ENCODE assay signal across 8 cellular contexts in the genomic region with DNA sequence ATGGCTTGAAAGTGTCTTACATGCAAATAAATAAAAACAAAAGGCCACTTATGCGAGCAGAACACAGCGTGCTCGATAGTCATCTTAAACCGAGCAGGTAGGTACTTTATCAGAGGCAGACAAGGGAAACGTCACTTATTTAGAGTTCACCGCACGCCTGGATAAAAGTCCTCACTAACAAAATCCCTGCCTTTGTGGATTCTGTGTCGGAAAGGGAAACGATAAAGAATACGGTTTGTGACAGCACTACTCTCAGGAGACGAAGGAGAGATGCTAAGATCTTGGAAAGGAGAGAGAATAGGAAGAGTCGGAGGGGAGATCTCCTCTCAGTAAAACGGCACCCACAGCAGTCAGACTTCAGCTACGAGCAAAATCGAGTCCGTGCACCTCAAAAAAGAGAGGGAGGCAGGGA. TPM values are rescaled to one million over a fixed set of nuclear protein-coding genes. Genes with fewer than 3 reads are reported as not detected.
DNase-seq lines count a peak whose midpoint lies in the region; TF ChIP-seq lines count a peak whose summit lies in the region.

No MANE protein-coding gene starts in this region.

- H3K27ac ChIP-seq in colonic mucosa: peak overlapping the region; percentile 66

- DNase-seq in DMS153 treated with DMSO at 0.1 percent for 48 hours (lab: John Stamatoyannopoulos, UW; ENCODE audit: unreplicated experiment): peak; percentile 20
- no peak for DNase-seq in DMS153 (lab: John Stamatoyannopoulos, UW)
- DNase-seq in HEK293T (ENCODE audit: extremely low spot score): no peak
- DNase-seq in NCI-H526 treated with DMSO at 0.1 percent for 48 hours (lab: John Stamatoyannopoulos, UW): peak; percentile 89
- no peak for DNase-seq in colonic mucosa
- peak; percentile 58 for DNase-seq in medulla oblongata (ENCODE audit: extremely low spot score)
- no peak for DNase-seq in type B pancreatic cell (ENCODE audit: extremely low spot score, unreplicated experiment)
- no peak for DNase-seq in AG08396 (ENCODE audit: low spot score)

- peak overlapping the region; percentile 87 for H3K4me3 ChIP-seq in colonic mucosa

- H3K27me3 ChIP-seq in colonic mucosa: no peaks in the 10 kb centered on the region

- no peaks in the 10 kb centered on the region for H3K36me3 ChIP-seq in colonic mucosa

- peaks cover 6% of the 10 kb centered on the region for H3K27me3 Mint-ChIP-seq in type B pancreatic cell

- intact Hi-C loops in colonic mucosa (cut with DNase I): loop anchor here (10.0 kb wide), 1 partner anchor 140 kb away; a partner anchor contains a TSS

- CTCF ChIA-PET in HEK293T (lab: Yijun Ruan, JAX): no interaction called here

- H3K4me3 Mint-ChIP-seq in type B pancreatic cell: peak overlapping the region; percentile 91

- POLR2A ChIA-PET in HEK293T (lab: Yijun Ruan, JAX): interaction anchor here (1.3 kb wide), 1 partner anchor 17 kb away, joined by 3 read pairs; no protein-coding TSS in a partner anchor

- no peak for TF ChIP-seq CTCF in colonic mucosa (IDR thresholded peaks at IDR 0.05)
- no peak for TF ChIP-seq CTCF in type B pancreatic cell (conservative IDR thresholded peaks at IDR 0.05)

- peaks cover 13% of the 10 kb centered on the region for H3K4me1 Mint-ChIP-seq in type B pancreatic cell (ENCODE audit: unreplicated experiment)

- peak overlapping the region; percentile 67 for H3K27ac Mint-ChIP-seq in type B pancreatic cell

- no peaks in the 10 kb centered on the region for H3K4me1 ChIP-seq in colonic mucosa

- peak overlapping the region; percentile 72 to 91 for H3K9ac ChIP-seq in colonic mucosa (ENCODE audit: low read depth in 2 of 2, low read length in 2 of 2)

- no peaks in the 10 kb centered on the region for H3K9me3 Mint-ChIP-seq in type B pancreatic cell

- peaks cover 8% of the 10 kb centered on the region for H3K36me3 Mint-ChIP-seq in type B pancreatic cell

- no peaks in the 10 kb centered on the region for H3K9me3 ChIP-seq in colonic mucosa

TF ChIP-seq in HEK293T, 16 proteins besides CTCF, POLR2A, EP300 and RAD21:
- TF ChIP-seq L3MBTL2 (conservative IDR thresholded peaks at IDR 0.05): 0 out of 2 replicates have a peak, but pooled peaks have one; percentile 9
- TF ChIP-seq LEF1 (IDR thresholded peaks at IDR 0.05; ENCODE audit: borderline replicate concordance): no peak

RNA-seq across cellular contexts. Expression of a gene that starts 0.6 kb away (rescaled TPM):
- total RNA-seq in colonic mucosa (1 to 10 TPM; 6.2 to 7.5 TPM), type B pancreatic cell (ENCODE audit: low replicate concordance) (11.3 and 30.7 TPM in 2 replicates)

RNA-seq across cellular contexts. Expression of a gene that starts 43.5 kb away (rescaled TPM):
- total RNA-seq in colonic mucosa (1 to 10 TPM in 1 of 2 donors, under 1 TPM in 1; 0.84 to 2.3 TPM), type B pancreatic cell (ENCODE audit: low replicate concordance) (0.83 TPM in 1 of 2 replicates, not detected in the other)

Comparison
In these comparisons a context has a peak if more than half of its experiments do, and no peak if none do; other contexts are left out.
1. DNase-seq: peak in DMS153 treated with DMSO at 0.1 percent for 48 hours (single experiment), NCI-H526 treated with DMSO at 0.1 percent for 48 hours (single experiment) and medulla oblongata (single experiment); none in DMS153 (single experiment), HEK293T (single experiment), colonic mucosa (single experiment), type B pancreatic cell (single experiment) and AG08396 (single experiment).